1 cellular context compared by ENCODE assay signal in genomic region chr1:203518541-203518940, GRCh38.
TF ChIP-seq lines count a peak whose summit lies in the region.

No MANE protein-coding gene starts in this region.

TF ChIP-seq in IMR-90, 13 proteins besides CTCF, POLR2A, EP300 and RAD21:
- no peak for TF ChIP-seq CEBPB (IDR thresholded peaks at IDR 0.05; ENCODE audit: low read depth, low read length)
- no peak for TF ChIP-seq MAZ (IDR thresholded peaks at IDR 0.05; ENCODE audit: borderline replicate concordance, low read depth, low read length)
- no peak for TF ChIP-seq ELK1 (IDR thresholded peaks at IDR 0.05; ENCODE audit: borderline replicate concordance, low read depth, low read length)
- no peak for TF ChIP-seq CHD1 (IDR thresholded peaks at IDR 0.05; ENCODE audit: low read depth, low read length)
